ENCODE assay signal across 20 cellular contexts in genomic region chr10:120941468-120941867, GRCh38.
A peak's percentile ranks its signal among the peaks of the same experiment; 100 is the strongest.
DNase-seq lines count a peak whose midpoint lies in the region; ATAC-seq, FAIRE-seq and TF ChIP-seq lines count a peak whose summit lies in the region.
"Had no signal": no experiment of that assay in that cellular context is flagged by ENCODE, and none has a peak within 500 bp of the region (broad histone marks: within the 10 kb centered on the region; RNA-seq: fewer than 3 reads in every experiment).

No MANE protein-coding gene starts in this region.

- no peak overlapping the region for H3K27ac ChIP-seq in small intestine (ENCODE audit: low read depth in 1 of 2, low read length in 1 of 2)
- no peak overlapping the region for H3K27ac ChIP-seq in Karpas-422 (ENCODE audit: low read length)
- no peak overlapping the region for H3K27ac ChIP-seq in gastroesophageal sphincter

- no peak overlapping the region for H3K4me2 ChIP-seq in Karpas-422 (ENCODE audit: low read depth, low read length, poor library complexity, severe bottlenecking)

- no peaks in the 10 kb centered on the region for H4K20me1 ChIP-seq in Karpas-422 (ENCODE audit: insufficient read depth, low read depth, low read length)

- H3K27ac Mint-ChIP-seq in Calu3 (ENCODE audit: unreplicated experiment): no peak overlapping the region
- H3K27ac Mint-ChIP-seq: CD4-positive, CD25-positive, alpha-beta regulatory T cell; CD8-positive, alpha-beta memory T cell had no signal

- H3K27me3 Mint-ChIP-seq in Calu3 (ENCODE audit: unreplicated experiment): no peaks in the 10 kb centered on the region

- CTCF ChIA-PET in Calu3 (lab: Charles Lee): interaction anchor here (0.6 kb wide), 1 partner anchor 13 kb away, joined by 7 read pairs; no protein-coding TSS in a partner anchor

- no peak for TF ChIP-seq POLR2A in gastroesophageal sphincter (IDR thresholded peaks at IDR 0.05)

- no peaks in the 10 kb centered on the region for H3K9me3 ChIP-seq in small intestine (ENCODE audit: control insufficient read depth, low read depth)
- no peaks in the 10 kb centered on the region for H3K9me3 ChIP-seq in Karpas-422 (ENCODE audit: low read length)
- H3K9me3 ChIP-seq in gastroesophageal sphincter: no peaks in the 10 kb centered on the region
- H3K9me3 ChIP-seq: BE2C had no signal

- H3K36me3 ChIP-seq in bronchial epithelial cell (ENCODE audit: control insufficient read depth, insufficient read depth, low read length) (no peaks in the 10 kb centered on the region), small intestine (ENCODE audit: control insufficient read depth in 2 of 2, insufficient read depth in 2 of 2, low read length in 2 of 2) (no peaks in the 10 kb centered on the region), Karpas-422 (ENCODE audit: insufficient read depth, low read length) (no peaks in the 10 kb centered on the region), gastroesophageal sphincter (no peaks in the 10 kb centered on the region)
- H3K36me3 ChIP-seq: BE2C had no signal

- peaks cover 13% of the 10 kb centered on the region for H3K4me1 Mint-ChIP-seq in Calu3 (ENCODE audit: low read depth, unreplicated experiment)

- FAIRE-seq in bronchial epithelial cell (lab: Jason Lieb, UNC): no peak
- no peak for FAIRE-seq in small intestine (lab: Jason Lieb, UNC)
- FAIRE-seq: D721Med, GM12892, GM18507 had no signal

- no peak overlapping the region for H2AFZ ChIP-seq in Karpas-422 (ENCODE audit: low read length)

- no peaks in the 10 kb centered on the region for H3K36me3 Mint-ChIP-seq in Calu3 (ENCODE audit: insufficient read depth, unreplicated experiment)
- H3K36me3 Mint-ChIP-seq: CD4-positive, CD25-positive, alpha-beta regulatory T cell; CD8-positive, alpha-beta memory T cell had no signal

- TF ChIP-seq EP300 in gastroesophageal sphincter (IDR thresholded peaks at IDR 0.05): no peak

- no peak for TF ChIP-seq CTCF in Calu3 (IDR thresholded peaks at IDR 0.05; ENCODE audit: unreplicated experiment)
- no peak for TF ChIP-seq CTCF in bronchial epithelial cell (IDR thresholded peaks at IDR 0.05; ENCODE audit: insufficient read depth, low read length, severe bottlenecking)
- no peak for TF ChIP-seq CTCF in gastroesophageal sphincter (IDR thresholded peaks at IDR 0.05)

- intact Hi-C loops in Calu3 (cut with micrococcal nuclease; ENCODE audit: unreplicated experiment): loop anchor here (5.0 kb wide), 2 partner anchors 666 to 961 kb away; no protein-coding TSS in a partner anchor

- WGBS in small intestine, 3 donors: 45 to 75% (median 68%) methylated on average over 4 of the region's 4 CpGs
- 86 to 88% methylated on average over 1 to 4 of the region's 4 CpGs for WGBS in gastroesophageal sphincter (ENCODE audit: low coverage in 1 of 2), 2 donors

- H3K9ac ChIP-seq in Karpas-422 (ENCODE audit: low read length): no peak overlapping the region

- BruUV-seq in Calu3 (replicated peaks; lab: Mats Ljungman, UMichigan): no TSS peak

- ATAC-seq in gastroesophageal sphincter: no peak

- no peak overlapping the region for H3K4me3 Mint-ChIP-seq in Calu3 (ENCODE audit: low read depth, unreplicated experiment)
- H3K4me3 Mint-ChIP-seq: CD4-positive, CD25-positive, alpha-beta regulatory T cell; CD8-positive, alpha-beta memory T cell had no signal

- no peaks in the 10 kb centered on the region for H3K4me1 ChIP-seq in small intestine (ENCODE audit: control insufficient read depth in 2 of 2, insufficient read depth in 1 of 2, low read depth in 1 of 2, low read length in 1 of 2)
- no peaks in the 10 kb centered on the region for H3K4me1 ChIP-seq in Karpas-422 (ENCODE audit: low read length)
- peaks cover 0 to 28% (median 8%) of the 10 kb centered on the region in 3 donors for H3K4me1 ChIP-seq in gastroesophageal sphincter

- H3K27me3 ChIP-seq in bronchial epithelial cell (ENCODE audit: control insufficient read depth, insufficient read depth, low read length) (no peaks in the 10 kb centered on the region), small intestine (ENCODE audit: control insufficient read depth in 2 of 2, insufficient read depth in 2 of 2, low read length in 2 of 2) (no peaks in the 10 kb centered on the region), Karpas-422 (ENCODE audit: low read length) (no peaks in the 10 kb centered on the region), gastroesophageal sphincter (no peaks in the 10 kb centered on the region)
- H3K27me3 ChIP-seq: BE2C had no signal

- H3K9me2 ChIP-seq in Karpas-422 (replicated peaks; ENCODE audit: insufficient read depth, low read length): no peaks in the 10 kb centered on the region

- DNase-seq in Calu3 (peak; percentile 20), HT-29 (ENCODE audit: low spot score) (peak; percentile 49), bronchial epithelial cell (ENCODE audit: low read depth) (peak; percentile 81), small intestine (peak; percentile 11), DMS53 (lab: John Stamatoyannopoulos, UW) (no peak), Karpas-422 (no peak)
- DNase-seq: ACHN; BE2C; C1 segment of cervical spinal cord; CD4-positive, CD25-positive, alpha-beta regulatory T cell; CD8-positive, alpha-beta memory T cell; COR-L47; DMS79; GDM1; GOT3; H7 had no signal

- H3K4me3 ChIP-seq in bronchial epithelial cell (ENCODE audit: low read depth, low read length) (no peak overlapping the region), small intestine (ENCODE audit: low read depth in 1 of 2, low read length in 2 of 2) (no peak overlapping the region), Karpas-422 (ENCODE audit: low read length) (no peak overlapping the region), gastroesophageal sphincter (no peak overlapping the region)

- H3K9me3 Mint-ChIP-seq in Calu3 (ENCODE audit: low read depth, unreplicated experiment): no peaks in the 10 kb centered on the region
- H3K9me3 Mint-ChIP-seq: CD4-positive, CD25-positive, alpha-beta regulatory T cell had no signal

- H3K79me2 ChIP-seq in Karpas-422 (ENCODE audit: low read length): no peaks in the 10 kb centered on the region

Comparison
In these comparisons a context has a peak if more than half of its experiments do, and no peak if none do; other contexts are left out.
1. DNase-seq: peak in Calu3 (single experiment), HT-29 (single experiment), bronchial epithelial cell (single experiment) and small intestine (single experiment); none in DMS53 (single experiment) and Karpas-422 (single experiment).